1 cellular context compared by ENCODE assay signal in the genomic region with DNA sequence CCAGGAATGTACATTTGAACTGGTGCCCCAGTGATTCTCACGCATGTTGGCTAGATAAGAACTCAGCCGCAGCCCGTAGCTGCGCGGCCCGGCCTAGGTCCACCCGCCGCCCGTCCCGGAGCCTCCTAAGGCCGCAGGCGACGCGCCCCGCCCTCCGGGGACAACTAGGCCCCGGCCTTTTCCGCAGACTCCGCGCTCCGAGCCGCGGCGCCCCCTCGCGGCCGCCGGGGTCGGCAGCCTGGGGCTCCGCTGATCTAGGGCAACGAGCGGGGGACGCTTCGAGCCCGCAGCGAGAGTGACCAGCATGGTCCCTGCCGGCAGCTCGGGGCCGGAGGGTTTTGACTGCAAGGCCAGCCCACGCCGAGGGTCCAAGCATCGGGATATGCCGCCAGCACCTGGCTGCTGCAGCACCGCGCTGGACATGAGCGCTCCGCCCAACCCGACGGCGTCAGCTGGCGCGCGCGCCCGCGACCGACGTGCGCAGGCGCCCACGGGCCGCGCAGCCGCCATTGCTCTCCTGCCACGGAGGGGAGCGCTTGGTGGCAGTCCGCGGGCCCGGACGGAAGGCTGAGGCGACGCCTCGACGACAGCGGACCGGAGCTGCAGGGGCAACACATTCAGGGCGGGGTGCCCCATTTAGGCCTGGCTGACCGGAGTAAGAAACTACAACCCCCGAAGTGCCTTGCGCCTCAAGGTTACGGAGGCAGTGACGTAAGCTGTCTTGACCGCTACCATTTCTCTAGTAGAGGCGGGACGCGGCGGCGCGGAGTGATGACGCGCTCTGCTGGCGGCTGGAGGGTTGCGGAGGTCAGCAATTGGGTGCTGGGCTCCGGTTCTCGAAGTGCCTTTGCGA.
A peak's percentile ranks its signal among the peaks of the same experiment; 100 is the strongest.
TF ChIP-seq lines count a peak whose summit lies in the region.

A gene with protein sequence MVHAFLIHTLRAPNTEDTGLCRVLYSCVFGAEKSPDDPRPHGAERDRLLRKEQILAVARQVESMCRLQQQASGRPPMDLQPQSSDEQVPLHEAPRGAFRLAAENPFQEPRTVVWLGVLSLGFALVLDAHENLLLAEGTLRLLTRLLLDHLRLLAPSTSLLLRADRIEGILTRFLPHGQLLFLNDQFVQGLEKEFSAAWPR (plus strand): TSS at position 500 of the 853 bp plus-strand sequence. CDS start 1,571 bp downstream, outside the sequence.

TF ChIP-seq in K562, 482 proteins besides CTCF, POLR2A, EP300 and RAD21 (continued from another document and continues in another):
- TF ChIP-seq, protein P1, sequence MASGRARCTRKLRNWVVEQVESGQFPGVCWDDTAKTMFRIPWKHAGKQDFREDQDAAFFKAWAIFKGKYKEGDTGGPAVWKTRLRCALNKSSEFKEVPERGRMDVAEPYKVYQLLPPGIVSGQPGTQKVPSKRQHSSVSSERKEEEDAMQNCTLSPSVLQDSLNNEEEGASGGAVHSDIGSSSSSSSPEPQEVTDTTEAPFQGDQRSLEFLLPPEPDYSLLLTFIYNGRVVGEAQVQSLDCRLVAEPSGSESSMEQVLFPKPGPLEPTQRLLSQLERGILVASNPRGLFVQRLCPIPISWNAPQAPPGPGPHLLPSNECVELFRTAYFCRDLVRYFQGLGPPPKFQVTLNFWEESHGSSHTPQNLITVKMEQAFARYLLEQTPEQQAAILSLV (tag; IDR thresholded peaks at IDR 0.05) = no peak
- TF ChIP-seq RBBP5 (IDR thresholded peaks at IDR 0.05; ENCODE audit: borderline replicate concordance, insufficient read depth, low read length, poor library complexity, severe bottlenecking) = peak; percentile 98
- TF ChIP-seq SMAD4 (CRISPR knock-in tag; conservative IDR thresholded peaks at IDR 0.05) = peak; percentile 92
- TF ChIP-seq THRAP3 (IDR thresholded peaks at IDR 0.05; ENCODE audit: borderline replicate concordance) = no peak
- peak; percentile 59 for TF ChIP-seq NEUROD1 (IDR thresholded peaks at IDR 0.05; ENCODE audit: borderline replicate concordance, low read depth, low read length, partially characterized antibody)
- TF ChIP-seq NR4A1 (CRISPR knock-in tag; IDR thresholded peaks at IDR 0.05) = peak; percentile 43; the same call in 1 of the 2 replicates
- TF ChIP-seq NR4A1 (tag; IDR thresholded peaks at IDR 0.05) = no peak
- TF ChIP-seq ZBTB7A (IDR thresholded peaks at IDR 0.05; ENCODE audit: borderline replicate concordance, control insufficient read depth, low read depth, low read length) = peak; percentile 77
- TF ChIP-seq ZFP1 (CRISPR knock-in tag; IDR thresholded peaks at IDR 0.05) = no peak
- TF ChIP-seq EWSR1 (IDR thresholded peaks at IDR 0.05; ENCODE audit: borderline replicate concordance, low read depth, partially characterized antibody) = no peak
- TF ChIP-seq TBP (optimal IDR thresholded peaks at IDR 0.05; ENCODE audit: low read depth, low read length) = peak; percentile 65
- peak; percentile 57 for TF ChIP-seq SMAD1 (IDR thresholded peaks at IDR 0.05; ENCODE audit: low read depth, low read length, partially characterized antibody)
- TF ChIP-seq, protein P2, sequence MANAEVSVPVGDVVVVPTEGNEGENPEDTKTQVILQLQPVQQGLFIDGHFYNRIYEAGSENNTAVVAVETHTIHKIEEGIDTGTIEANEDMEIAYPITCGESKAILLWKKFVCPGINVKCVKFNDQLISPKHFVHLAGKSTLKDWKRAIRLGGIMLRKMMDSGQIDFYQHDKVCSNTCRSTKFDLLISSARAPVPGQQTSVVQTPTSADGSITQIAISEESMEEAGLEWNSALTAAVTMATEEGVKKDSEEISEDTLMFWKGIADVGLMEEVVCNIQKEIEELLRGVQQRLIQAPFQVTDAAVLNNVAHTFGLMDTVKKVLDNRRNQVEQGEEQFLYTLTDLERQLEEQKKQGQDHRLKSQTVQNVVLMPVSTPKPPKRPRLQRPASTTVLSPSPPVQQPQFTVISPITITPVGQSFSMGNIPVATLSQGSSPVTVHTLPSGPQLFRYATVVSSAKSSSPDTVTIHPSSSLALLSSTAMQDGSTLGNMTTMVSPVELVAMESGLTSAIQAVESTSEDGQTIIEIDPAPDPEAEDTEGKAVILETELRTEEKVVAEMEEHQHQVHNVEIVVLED (CRISPR knock-in tag; IDR thresholded peaks at IDR 0.05) = peak; percentile 77
- TF ChIP-seq KHSRP (IDR thresholded peaks at IDR 0.05) = peak; percentile 90
- peak; percentile 85 for TF ChIP-seq FIP1L1 (IDR thresholded peaks at IDR 0.05; ENCODE audit: low read depth, low read length, poor library complexity, severe bottlenecking)
- no peak; the same call in 1 of the 2 replicates for TF ChIP-seq ZBED1 (IDR thresholded peaks at IDR 0.05)
- peak; percentile 81 for TF ChIP-seq HMGN3 (IDR thresholded peaks at IDR 0.05; ENCODE audit: borderline replicate concordance, extremely low read depth, insufficient read length, low read depth, low read length)
- no peak for TF ChIP-seq NR2F6 (CRISPR knock-in tag; IDR thresholded peaks at IDR 0.05)
- peak; percentile 46; the same call in 1 of the 2 replicates for TF ChIP-seq GTF2E2 (tag; IDR thresholded peaks at IDR 0.05)
- TF ChIP-seq ZNF175 (CRISPR knock-in tag; IDR thresholded peaks at IDR 0.05; ENCODE audit: low read depth) = peak; percentile 38
- TF ChIP-seq BACH1 (tag; IDR thresholded peaks at IDR 0.05) = peak; percentile 80; the same call in 1 of the 2 replicates
- TF ChIP-seq CXXC5 (CRISPR knock-in tag; IDR thresholded peaks at IDR 0.05) = peak; percentile 90
- TF ChIP-seq, protein P3, sequence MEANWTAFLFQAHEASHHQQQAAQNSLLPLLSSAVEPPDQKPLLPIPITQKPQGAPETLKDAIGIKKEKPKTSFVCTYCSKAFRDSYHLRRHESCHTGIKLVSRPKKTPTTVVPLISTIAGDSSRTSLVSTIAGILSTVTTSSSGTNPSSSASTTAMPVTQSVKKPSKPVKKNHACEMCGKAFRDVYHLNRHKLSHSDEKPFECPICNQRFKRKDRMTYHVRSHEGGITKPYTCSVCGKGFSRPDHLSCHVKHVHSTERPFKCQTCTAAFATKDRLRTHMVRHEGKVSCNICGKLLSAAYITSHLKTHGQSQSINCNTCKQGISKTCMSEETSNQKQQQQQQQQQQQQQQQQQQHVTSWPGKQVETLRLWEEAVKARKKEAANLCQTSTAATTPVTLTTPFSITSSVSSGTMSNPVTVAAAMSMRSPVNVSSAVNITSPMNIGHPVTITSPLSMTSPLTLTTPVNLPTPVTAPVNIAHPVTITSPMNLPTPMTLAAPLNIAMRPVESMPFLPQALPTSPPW (CRISPR knock-in tag; IDR thresholded peaks at IDR 0.05) = peak; percentile 77
- TF ChIP-seq CEBPG (CRISPR knock-in tag; IDR thresholded peaks at IDR 0.05) = peak; percentile 45; the same call in 1 of the 2 replicates
- TF ChIP-seq CEBPG (tag; conservative IDR thresholded peaks at IDR 0.05 in 1 of 2, IDR thresholded peaks at IDR 0.05 in 1 of 2) = no peak
- peak; percentile 71 for TF ChIP-seq SMC3 (conservative IDR thresholded peaks at IDR 0.05; ENCODE audit: insufficient read depth, low read depth, low read length)
- peak; percentile 58; the same call in 1 of the 2 replicates for TF ChIP-seq SOX6 (IDR thresholded peaks at IDR 0.05)
- TF ChIP-seq, protein P4, sequence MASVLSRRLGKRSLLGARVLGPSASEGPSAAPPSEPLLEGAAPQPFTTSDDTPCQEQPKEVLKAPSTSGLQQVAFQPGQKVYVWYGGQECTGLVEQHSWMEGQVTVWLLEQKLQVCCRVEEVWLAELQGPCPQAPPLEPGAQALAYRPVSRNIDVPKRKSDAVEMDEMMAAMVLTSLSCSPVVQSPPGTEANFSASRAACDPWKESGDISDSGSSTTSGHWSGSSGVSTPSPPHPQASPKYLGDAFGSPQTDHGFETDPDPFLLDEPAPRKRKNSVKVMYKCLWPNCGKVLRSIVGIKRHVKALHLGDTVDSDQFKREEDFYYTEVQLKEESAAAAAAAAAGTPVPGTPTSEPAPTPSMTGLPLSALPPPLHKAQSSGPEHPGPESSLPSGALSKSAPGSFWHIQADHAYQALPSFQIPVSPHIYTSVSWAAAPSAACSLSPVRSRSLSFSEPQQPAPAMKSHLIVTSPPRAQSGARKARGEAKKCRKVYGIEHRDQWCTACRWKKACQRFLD (CRISPR knock-in tag; IDR thresholded peaks at IDR 0.05) = peak; percentile 42
- no peak for TF ChIP-seq ZNF561 (CRISPR knock-in tag; conservative IDR thresholded peaks at IDR 0.05)
- TF ChIP-seq HNRNPK (IDR thresholded peaks at IDR 0.05; ENCODE audit: low read depth, low read length, poor library complexity, severe bottlenecking) = no peak
- no peak for TF ChIP-seq CHD4 (IDR thresholded peaks at IDR 0.05; ENCODE audit: insufficient read depth, insufficient replicate concordance, low read depth, low read length, poor library complexity, severe bottlenecking)
- 0 out of 2 replicates have a peak, but pooled peaks have one; percentile 30 for TF ChIP-seq NCOR1 (IDR thresholded peaks at IDR 0.05)
- TF ChIP-seq NR2C1 (IDR thresholded peaks at IDR 0.05) = peak; percentile 93
- TF ChIP-seq NR2C1 (tag; IDR thresholded peaks at IDR 0.05) = peak; percentile 96
- peak; percentile 49 for TF ChIP-seq NFIC (IDR thresholded peaks at IDR 0.05)
- 0 out of 4 replicates have a peak, but pooled peaks of 1 of the 2 experiments have one; percentile 28 for TF ChIP-seq FOXK2 (conservative IDR thresholded peaks at IDR 0.05 in 1 of 2, IDR thresholded peaks at IDR 0.05 in 1 of 2; ENCODE audit: low read depth in 2 of 2)
- 0 out of 2 replicates have a peak, but pooled peaks have one; percentile 7 for TF ChIP-seq NFE2 (IDR thresholded peaks at IDR 0.05; ENCODE audit: low read depth)
- no peak for TF ChIP-seq ZNF146 (CRISPR knock-in tag; IDR thresholded peaks at IDR 0.05; ENCODE audit: unreplicated experiment)
- TF ChIP-seq BMI1 (IDR thresholded peaks at IDR 0.05; ENCODE audit: low read length) = no peak
- no peak; the same call in 1 of the 2 replicates for TF ChIP-seq ZKSCAN1 (IDR thresholded peaks at IDR 0.05; ENCODE audit: low read depth, low read length)
- no peak for TF ChIP-seq TAF15 (IDR thresholded peaks at IDR 0.05; ENCODE audit: low read depth, low read length)
- TF ChIP-seq, protein P5, sequence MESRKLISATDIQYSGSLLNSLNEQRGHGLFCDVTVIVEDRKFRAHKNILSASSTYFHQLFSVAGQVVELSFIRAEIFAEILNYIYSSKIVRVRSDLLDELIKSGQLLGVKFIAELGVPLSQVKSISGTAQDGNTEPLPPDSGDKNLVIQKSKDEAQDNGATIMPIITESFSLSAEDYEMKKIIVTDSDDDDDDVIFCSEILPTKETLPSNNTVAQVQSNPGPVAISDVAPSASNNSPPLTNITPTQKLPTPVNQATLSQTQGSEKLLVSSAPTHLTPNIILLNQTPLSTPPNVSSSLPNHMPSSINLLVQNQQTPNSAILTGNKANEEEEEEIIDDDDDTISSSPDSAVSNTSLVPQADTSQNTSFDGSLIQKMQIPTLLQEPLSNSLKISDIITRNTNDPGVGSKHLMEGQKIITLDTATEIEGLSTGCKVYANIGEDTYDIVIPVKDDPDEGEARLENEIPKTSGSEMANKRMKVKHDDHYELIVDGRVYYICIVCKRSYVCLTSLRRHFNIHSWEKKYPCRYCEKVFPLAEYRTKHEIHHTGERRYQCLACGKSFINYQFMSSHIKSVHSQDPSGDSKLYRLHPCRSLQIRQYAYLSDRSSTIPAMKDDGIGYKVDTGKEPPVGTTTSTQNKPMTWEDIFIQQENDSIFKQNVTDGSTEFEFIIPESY (CRISPR knock-in tag; IDR thresholded peaks at IDR 0.05) = peak; percentile 88
- peak in 1 of 2 experiments; percentile 28; a peak in 1 of 4 replicates for TF ChIP-seq FOXA3 (CRISPR knock-in tag; conservative IDR thresholded peaks at IDR 0.05 in 1 of 2, IDR thresholded peaks at IDR 0.05 in 1 of 2)
- peak; percentile 96 to 97 for TF ChIP-seq MAZ (CRISPR knock-in tag; conservative IDR thresholded peaks at IDR 0.05 in 1 of 2, IDR thresholded peaks at IDR 0.05 in 1 of 2)
- TF ChIP-seq, protein P6, sequence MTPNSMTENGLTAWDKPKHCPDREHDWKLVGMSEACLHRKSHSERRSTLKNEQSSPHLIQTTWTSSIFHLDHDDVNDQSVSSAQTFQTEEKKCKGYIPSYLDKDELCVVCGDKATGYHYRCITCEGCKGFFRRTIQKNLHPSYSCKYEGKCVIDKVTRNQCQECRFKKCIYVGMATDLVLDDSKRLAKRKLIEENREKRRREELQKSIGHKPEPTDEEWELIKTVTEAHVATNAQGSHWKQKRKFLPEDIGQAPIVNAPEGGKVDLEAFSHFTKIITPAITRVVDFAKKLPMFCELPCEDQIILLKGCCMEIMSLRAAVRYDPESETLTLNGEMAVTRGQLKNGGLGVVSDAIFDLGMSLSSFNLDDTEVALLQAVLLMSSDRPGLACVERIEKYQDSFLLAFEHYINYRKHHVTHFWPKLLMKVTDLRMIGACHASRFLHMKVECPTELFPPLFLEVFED (CRISPR knock-in tag; conservative IDR thresholded peaks at IDR 0.05) = no peak
- TF ChIP-seq L3MBTL2 (IDR thresholded peaks at IDR 0.05) = peak; percentile 72
- no peak for TF ChIP-seq ZBTB1 (CRISPR knock-in tag; IDR thresholded peaks at IDR 0.05; ENCODE audit: borderline replicate concordance, low read depth)
- TF ChIP-seq SRF (CRISPR knock-in tag; IDR thresholded peaks at IDR 0.05) = 0 out of 4 replicates have a peak, but pooled peaks of 1 of the 2 experiments have one; percentile 13
- TF ChIP-seq, protein P7, sequence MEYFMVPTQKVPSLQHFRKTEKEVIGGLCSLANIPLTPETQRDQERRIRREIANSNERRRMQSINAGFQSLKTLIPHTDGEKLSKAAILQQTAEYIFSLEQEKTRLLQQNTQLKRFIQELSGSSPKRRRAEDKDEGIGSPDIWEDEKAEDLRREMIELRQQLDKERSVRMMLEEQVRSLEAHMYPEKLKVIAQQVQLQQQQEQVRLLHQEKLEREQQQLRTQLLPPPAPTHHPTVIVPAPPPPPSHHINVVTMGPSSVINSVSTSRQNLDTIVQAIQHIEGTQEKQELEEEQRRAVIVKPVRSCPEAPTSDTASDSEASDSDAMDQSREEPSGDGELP (CRISPR knock-in tag; IDR thresholded peaks at IDR 0.05; ENCODE audit: borderline replicate concordance) = peak; percentile 86; the same call in 1 of the 2 replicates
- TF ChIP-seq POLR2B (IDR thresholded peaks at IDR 0.05; ENCODE audit: low read depth, partially characterized antibody) = no peak
- TF ChIP-seq TOE1 (IDR thresholded peaks at IDR 0.05; ENCODE audit: borderline replicate concordance) = 0 out of 2 replicates have a peak, but pooled peaks have one; percentile 32
- TF ChIP-seq TOE1 (CRISPR knock-in tag; IDR thresholded peaks at IDR 0.05; ENCODE audit: borderline replicate concordance, low read depth) = no peak; the same call in 1 of the 2 replicates
- peak; percentile 51 for TF ChIP-seq PHF20 (IDR thresholded peaks at IDR 0.05; ENCODE audit: partially characterized antibody)
- peak; percentile 70; the same call in 1 of the 2 replicates for TF ChIP-seq ZNF12 (CRISPR knock-in tag; IDR thresholded peaks at IDR 0.05)
- TF ChIP-seq, protein P8, sequence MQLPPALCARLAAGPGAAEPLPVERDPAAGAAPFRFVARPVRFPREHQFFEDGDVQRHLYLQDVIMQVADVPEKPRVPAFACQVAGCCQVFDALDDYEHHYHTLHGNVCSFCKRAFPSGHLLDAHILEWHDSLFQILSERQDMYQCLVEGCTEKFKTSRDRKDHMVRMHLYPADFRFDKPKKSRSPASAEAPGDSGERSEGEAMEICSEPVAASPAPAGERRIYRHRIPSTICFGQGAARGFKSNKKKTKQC (CRISPR knock-in tag; IDR thresholded peaks at IDR 0.05) = peak; percentile 82
- peak in 1 of 2 experiments; percentile 43; a peak in 1 of 4 replicates for TF ChIP-seq RCOR1 (IDR thresholded peaks at IDR 0.05; ENCODE audit: borderline replicate concordance in 1 of 2, low read depth in 2 of 2, low read length in 2 of 2)
